Comparison of ENCODE assay signal across 8 cellular contexts in genomic region chr14:105168979-105169507, GRCh38. TPM values are rescaled to one million over a fixed set of nuclear protein-coding genes. Genes with fewer than 3 reads are reported as not detected.
A peak's percentile ranks its signal among the peaks of the same experiment; 100 is the strongest.
DNase-seq lines count a peak whose midpoint lies in the region; ATAC-seq and TF ChIP-seq lines count a peak whose summit lies in the region.

No MANE protein-coding gene starts in this region.

- 17% methylated on average over 15 of the region's 54 CpGs for WGBS in suprapubic skin

- H3K36me3 ChIP-seq in NT2/D1 (ENCODE audit: insufficient read depth, insufficient read length, low read length), result peaks cover 3% of the 10 kb centered on the region
- no peaks in the 10 kb centered on the region for H3K36me3 ChIP-seq in ascending aorta
- H3K36me3 ChIP-seq in kidney epithelial cell (ENCODE audit: control insufficient read depth, insufficient read depth, low read length), result no peaks in the 10 kb centered on the region
- H3K36me3 ChIP-seq in suprapubic skin, result no peaks in the 10 kb centered on the region

- in situ Hi-C loops in GM13977 (cut with MboI; ENCODE audit: low pct_unique_long_range_greater_than_20kb, low sequenced_read_pairs, unreplicated experiment), result no loop called here

- H3K9ac ChIP-seq in NT2/D1 (ENCODE audit: insufficient read length, low read depth), result no peak overlapping the region

- H3K27me3 ChIP-seq in NT2/D1 (ENCODE audit: insufficient read depth, insufficient read length) (no peaks in the 10 kb centered on the region), ascending aorta (no peaks in the 10 kb centered on the region), kidney epithelial cell (ENCODE audit: control insufficient read depth, insufficient read depth, low read length) (peaks cover 38% of the 10 kb centered on the region), suprapubic skin (peaks cover 54% of the 10 kb centered on the region)

- no peak for TF ChIP-seq EP300 in suprapubic skin (IDR thresholded peaks at IDR 0.05)

- intact Hi-C loops in ascending aorta (cut with DNase I), result loop anchor here (10.0 kb wide), 1 partner anchor 1284 kb away; no protein-coding TSS in a partner anchor

- DNase-seq in GM13977 (ENCODE audit: low spot score) (no peak), NT2/D1 (ENCODE audit: low read depth, low spot score) (no peak), ascending aorta (ENCODE audit: low spot score in 2 of 2) (no peak), kidney epithelial cell (ENCODE audit: low read depth) (no peak), suprapubic skin (ENCODE audit: low spot score in 2 of 2) (no peak), NCI-H128 (lab: John Stamatoyannopoulos, UW; ENCODE audit: unreplicated experiment) (no peak)

- no peak for TF ChIP-seq POLR2A in suprapubic skin (IDR thresholded peaks at IDR 0.05)

- peaks cover 23% of the 10 kb centered on the region for H3K4me1 ChIP-seq in NT2/D1 (ENCODE audit: insufficient read depth, insufficient read length)
- peaks cover 7 to 26% of the 10 kb centered on the region in 2 donors for H3K4me1 ChIP-seq in ascending aorta
- H3K4me1 ChIP-seq in suprapubic skin, result peaks cover 57% of the 10 kb centered on the region

- TF ChIP-seq CTCF in GM13977 (IDR thresholded peaks at IDR 0.05; ENCODE audit: extremely low read depth, insufficient read depth, missing control alignments) (peak; percentile 53), ascending aorta (IDR thresholded peaks at IDR 0.05) (peak in 2 of 3 experiments; percentile 21 to 28), kidney epithelial cell (IDR thresholded peaks at IDR 0.05; ENCODE audit: insufficient read depth, low read length, poor library complexity, severe bottlenecking) (peak; percentile 42), suprapubic skin (IDR thresholded peaks at IDR 0.05) (peak in 1 of 2 donors; percentile 30)

- H3K4me3 ChIP-seq in NT2/D1 (ENCODE audit: insufficient read length, low read depth) (peak overlapping the region; percentile 15), ascending aorta (peak overlapping the region in 1 of 2 donors; percentile 57), kidney epithelial cell (ENCODE audit: low read depth, low read length) (no peak overlapping the region), suprapubic skin (peak overlapping the region; percentile 44)

- no peak overlapping the region for H3K27ac ChIP-seq in ascending aorta
- H3K27ac ChIP-seq in suprapubic skin, result no peak overlapping the region

- ATAC-seq in GM18870 (IDR thresholded peaks at IDR 0.05; ENCODE audit: unreplicated experiment), result no peak
- ATAC-seq in GM21447 (IDR thresholded peaks at IDR 0.05; ENCODE audit: unreplicated experiment), result no peak

- H3K9me3 ChIP-seq in NT2/D1 (ENCODE audit: insufficient read depth, low read length), result no peaks in the 10 kb centered on the region
- H3K9me3 ChIP-seq in ascending aorta, result no peaks in the 10 kb centered on the region
- no peaks in the 10 kb centered on the region for H3K9me3 ChIP-seq in suprapubic skin

RNA-seq across cellular contexts. Expression of gene JAG2, which starts 0.5 kb away (rescaled TPM):
- total RNA-seq in ascending aorta (35.5 TPM), kidney epithelial cell (2.4 and 2.7 TPM in 2 replicates), suprapubic skin (10 to 100 TPM; 47.4 to 75.4 (median 67.2) TPM)

RNA-seq across cellular contexts. Expression of gene NUDT14, which starts 12.1 kb away (rescaled TPM):
- 1.5 TPM for total RNA-seq in ascending aorta
- total RNA-seq in kidney epithelial cell, result 73.0 and 87.4 TPM in 2 replicates
- total RNA-seq in suprapubic skin, result 10 to 100 TPM; 14.6 to 22.2 (median 19.8) TPM
